ENCODE assay signal across 8 cellular contexts in the genomic region with DNA sequence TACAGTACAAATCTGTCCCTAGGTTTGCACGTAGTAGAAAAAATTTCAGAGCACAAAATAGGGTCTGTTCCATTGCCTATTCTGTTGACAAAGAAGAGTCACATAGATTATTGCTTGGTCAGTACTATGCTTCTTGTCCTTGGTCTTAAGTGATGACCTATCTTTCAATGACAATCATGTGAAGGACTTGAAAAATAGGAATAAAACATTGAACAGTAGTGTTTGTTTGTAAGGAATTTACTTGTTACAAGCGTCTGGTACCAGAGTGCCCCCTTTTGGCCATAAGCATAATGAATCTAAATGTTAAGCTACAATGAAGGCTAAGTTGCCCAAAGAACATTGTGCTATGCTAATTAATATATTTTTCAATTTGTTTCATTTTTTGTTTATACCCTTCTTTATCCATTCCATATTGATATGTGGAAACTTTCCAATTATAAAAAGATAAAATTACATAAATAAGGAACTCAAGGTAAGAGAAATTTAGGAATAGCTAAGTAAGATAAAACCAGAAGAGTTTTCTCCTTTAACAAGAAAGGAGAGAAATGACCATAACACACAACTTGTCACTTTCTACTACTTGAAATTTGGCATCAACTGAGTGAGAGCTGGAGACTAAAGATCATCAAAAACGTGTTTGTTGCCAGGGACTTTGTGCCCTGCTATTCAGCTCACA.
A peak's percentile ranks its signal among the peaks of the same experiment; 100 is the strongest.
DNase-seq lines count a peak whose midpoint lies in the region; TF ChIP-seq lines count a peak whose summit lies in the region.

No MANE protein-coding gene starts in this region.

- H4K20me1 ChIP-seq in neural cell (ENCODE audit: insufficient read depth), result no peaks in the 10 kb centered on the region

- H3K79me2 ChIP-seq in neural cell (replicated peaks; ENCODE audit: insufficient read depth, low read length), result no peaks in the 10 kb centered on the region

- H3K36me3 ChIP-seq in neural cell (ENCODE audit: insufficient read depth, low read length), result no peaks in the 10 kb centered on the region

- peak; percentile 64 for TF ChIP-seq RAD21 in neural cell (conservative IDR thresholded peaks at IDR 0.05)

- no peaks in the 10 kb centered on the region for H3K9me3 Mint-ChIP-seq in endothelial cell (ENCODE audit: unreplicated experiment)

- H3K9me2 ChIP-seq in neural cell (ENCODE audit: insufficient read depth, low read length), result no peaks in the 10 kb centered on the region

- H3K4me3 ChIP-seq in neural cell (ENCODE audit: low read length), result no peak overlapping the region

- no peaks in the 10 kb centered on the region for H3K4me1 Mint-ChIP-seq in endothelial cell (ENCODE audit: unreplicated experiment)

- no peak overlapping the region for H3K27ac Mint-ChIP-seq in endothelial cell (ENCODE audit: unreplicated experiment)

- H2AFZ ChIP-seq in neural cell (ENCODE audit: low read depth, low read length), result no peak overlapping the region

- no peaks in the 10 kb centered on the region for H3F3A ChIP-seq in neural cell (ENCODE audit: insufficient read depth, low read length, poor library complexity, severe bottlenecking)

- DNase-seq in A172 (ENCODE audit: low spot score) (peak; percentile 26), EH (ENCODE audit: low read depth) (peak; percentile 79), HT-29 (ENCODE audit: low spot score) (peak; percentile 80), RPMI8226 (peak; percentile 63), endothelial cell (ENCODE audit: low spot score) (no peak), cerebellum (ENCODE audit: low spot score) (no peak), UCSD-AML1 (lab: John Stamatoyannopoulos, UW; ENCODE audit: unreplicated experiment) (no peak)

- H3K9me3 ChIP-seq in neural cell (ENCODE audit: low read length), result no peaks in the 10 kb centered on the region

- H3K27me3 ChIP-seq in neural cell (ENCODE audit: insufficient read depth, low read depth, low read length), result no peaks in the 10 kb centered on the region

- H3K27ac ChIP-seq in neural cell (ENCODE audit: low read length), result no peak overlapping the region

- H3K4me2 ChIP-seq in neural cell (ENCODE audit: low read length), result no peak overlapping the region

- no peak for TF ChIP-seq EP300 in neural cell (conservative IDR thresholded peaks at IDR 0.05; ENCODE audit: poor library complexity, severe bottlenecking)

- H3K9ac ChIP-seq in neural cell (ENCODE audit: low read length), result no peak overlapping the region

- H3K4me3 Mint-ChIP-seq in endothelial cell (ENCODE audit: unreplicated experiment), result no peak overlapping the region

- peaks cover 4% of the 10 kb centered on the region for H3K36me3 Mint-ChIP-seq in endothelial cell (ENCODE audit: low read depth, unreplicated experiment)

- H3K27me3 Mint-ChIP-seq in endothelial cell (ENCODE audit: unreplicated experiment), result no peaks in the 10 kb centered on the region

- TF ChIP-seq CTCF in endothelial cell (IDR thresholded peaks at IDR 0.05; ENCODE audit: unreplicated experiment), result peak; percentile 61
- TF ChIP-seq CTCF in neural cell (IDR thresholded peaks at IDR 0.05; ENCODE audit: poor library complexity, severe bottlenecking), result peak; percentile 68

TF ChIP-seq in neural cell, 6 proteins besides CTCF, POLR2A, EP300 and RAD21:
- no peak for TF ChIP-seq EZH2 (IDR thresholded peaks at IDR 0.05; ENCODE audit: borderline replicate concordance, insufficient read depth, low read length, poor library complexity, severe bottlenecking)
- no peak for TF ChIP-seq MXI1 (conservative IDR thresholded peaks at IDR 0.05; ENCODE audit: poor library complexity, severe bottlenecking)
- TF ChIP-seq SMC3 (conservative IDR thresholded peaks at IDR 0.05; ENCODE audit: poor library complexity), result peak; percentile 59
- TF ChIP-seq, protein P1, sequence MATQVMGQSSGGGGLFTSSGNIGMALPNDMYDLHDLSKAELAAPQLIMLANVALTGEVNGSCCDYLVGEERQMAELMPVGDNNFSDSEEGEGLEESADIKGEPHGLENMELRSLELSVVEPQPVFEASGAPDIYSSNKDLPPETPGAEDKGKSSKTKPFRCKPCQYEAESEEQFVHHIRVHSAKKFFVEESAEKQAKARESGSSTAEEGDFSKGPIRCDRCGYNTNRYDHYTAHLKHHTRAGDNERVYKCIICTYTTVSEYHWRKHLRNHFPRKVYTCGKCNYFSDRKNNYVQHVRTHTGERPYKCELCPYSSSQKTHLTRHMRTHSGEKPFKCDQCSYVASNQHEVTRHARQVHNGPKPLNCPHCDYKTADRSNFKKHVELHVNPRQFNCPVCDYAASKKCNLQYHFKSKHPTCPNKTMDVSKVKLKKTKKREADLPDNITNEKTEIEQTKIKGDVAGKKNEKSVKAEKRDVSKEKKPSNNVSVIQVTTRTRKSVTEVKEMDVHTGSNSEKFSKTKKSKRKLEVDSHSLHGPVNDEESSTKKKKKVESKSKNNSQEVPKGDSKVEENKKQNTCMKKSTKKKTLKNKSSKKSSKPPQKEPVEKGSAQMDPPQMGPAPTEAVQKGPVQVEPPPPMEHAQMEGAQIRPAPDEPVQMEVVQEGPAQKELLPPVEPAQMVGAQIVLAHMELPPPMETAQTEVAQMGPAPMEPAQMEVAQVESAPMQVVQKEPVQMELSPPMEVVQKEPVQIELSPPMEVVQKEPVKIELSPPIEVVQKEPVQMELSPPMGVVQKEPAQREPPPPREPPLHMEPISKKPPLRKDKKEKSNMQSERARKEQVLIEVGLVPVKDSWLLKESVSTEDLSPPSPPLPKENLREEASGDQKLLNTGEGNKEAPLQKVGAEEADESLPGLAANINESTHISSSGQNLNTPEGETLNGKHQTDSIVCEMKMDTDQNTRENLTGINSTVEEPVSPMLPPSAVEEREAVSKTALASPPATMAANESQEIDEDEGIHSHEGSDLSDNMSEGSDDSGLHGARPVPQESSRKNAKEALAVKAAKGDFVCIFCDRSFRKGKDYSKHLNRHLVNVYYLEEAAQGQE (IDR thresholded peaks at IDR 0.05; ENCODE audit: borderline replicate concordance), result no peak
- no peak for TF ChIP-seq POLR2AphosphoS5 (IDR thresholded peaks at IDR 0.05)

Comparison
In these comparisons a context has a peak if more than half of its experiments do, and no peak if none do; other contexts are left out.
1. DNase-seq: peak in A172 (single experiment), EH (single experiment), HT-29 (single experiment) and RPMI8226 (single experiment); none in endothelial cell (single experiment), cerebellum (single experiment) and UCSD-AML1 (single experiment).